Comparison of ENCODE assay signal across 8 cellular contexts in genomic region chr11:6684068-6684467, GRCh38. TPM values are rescaled to one million over a fixed set of nuclear protein-coding genes. Genes with fewer than 3 reads are reported as not detected.
DNase-seq lines count a peak whose midpoint lies in the region; ATAC-seq and TF ChIP-seq lines count a peak whose summit lies in the region.
"Not testable (repeated sequence)": the region's sequence is repeated elsewhere in the genome, so short reads cannot be mapped to it uniquely, and the experiment has no call there.

No MANE protein-coding gene starts in this region.

- H3K36me3 Mint-ChIP-seq in activated CD4-positive, alpha-beta T cell treated with anti-CD3 and anti-CD28 coated beads, Interleukin-2, amount 10 ng/mL, durations not matched to agents 24 days and 14 days (ENCODE audit: low read depth) = peaks cover 34% of the 10 kb centered on the region
- H3K36me3 Mint-ChIP-seq in brain = peaks cover 30% of the 10 kb centered on the region
- H3K36me3 Mint-ChIP-seq in glutamatergic neuron (ENCODE audit: unreplicated experiment) = not testable (repeated sequence)

- not testable (repeated sequence) for TF ChIP-seq POLR2A in NB4 (IDR thresholded peaks at IDR 0.05; ENCODE audit: extremely low read depth, insufficient read length); sigmoid colon (IDR thresholded peaks at IDR 0.05)

- not testable (repeated sequence) for H3K9me3 Mint-ChIP-seq in activated CD4-positive, alpha-beta T cell treated with anti-CD3 and anti-CD28 coated beads, Interleukin-2, amount 10 ng/mL, durations not matched to agents 24 days and 14 days; brain; glutamatergic neuron (ENCODE audit: unreplicated experiment)

- H3K9me2 ChIP-seq in DOHH2 (replicated peaks; ENCODE audit: control insufficient read depth, low read length) = not testable (repeated sequence)

- peak overlapping the region; percentile 94 for H3K4me2 ChIP-seq in DOHH2 (ENCODE audit: low read length)

- DNase-seq in NB4 (ENCODE audit: low read depth) = peak; percentile 14
- DNase-seq in activated CD4-positive, alpha-beta T cell treated with anti-CD3 and anti-CD28 coated beads, Interleukin-2, amount 10 ng/mL, durations not matched to agents 24 days and 14 days = peak; percentile 58
- not testable (repeated sequence) for DNase-seq in glutamatergic neuron, sigmoid colon, upper lobe of right lung

- not testable (repeated sequence) for ATAC-seq in upper lobe of right lung

- not testable (repeated sequence) for H3K27me3 ChIP-seq in DOHH2 (ENCODE audit: control insufficient read depth, low read length); mucosa of stomach (ENCODE audit: control insufficient read depth, insufficient read depth, low read length); sigmoid colon; upper lobe of right lung

- H3K9me3 ChIP-seq in DOHH2 (ENCODE audit: control insufficient read depth, insufficient read depth, low read length); mucosa of stomach (ENCODE audit: control insufficient read depth, low read length); sigmoid colon; upper lobe of right lung: not testable (repeated sequence)

- peaks cover 39% of the 10 kb centered on the region for H3K36me3 ChIP-seq in DOHH2 (ENCODE audit: control insufficient read depth, low read length)
- not testable (repeated sequence) for H3K36me3 ChIP-seq in mucosa of stomach (ENCODE audit: control insufficient read depth, insufficient read depth, low read length)
- peaks cover 0 to 17% (median 3%) of the 10 kb centered on the region in 4 donors for H3K36me3 ChIP-seq in sigmoid colon
- H3K36me3 ChIP-seq in upper lobe of right lung = peaks cover 13% of the 10 kb centered on the region

- H4K20me1 ChIP-seq in DOHH2 (ENCODE audit: control insufficient read depth, insufficient read depth, low read depth, low read length) = peaks cover 15% of the 10 kb centered on the region; the same call in 1 of the 2 replicates

- not testable (repeated sequence) for TF ChIP-seq EP300 in sigmoid colon (IDR thresholded peaks at IDR 0.05)

- peak overlapping the region; percentile 57 for H3K27ac Mint-ChIP-seq in activated CD4-positive, alpha-beta T cell treated with anti-CD3 and anti-CD28 coated beads, Interleukin-2, amount 10 ng/mL, durations not matched to agents 24 days and 14 days
- H3K27ac Mint-ChIP-seq in brain (peak overlapping the region; percentile 95 to 100 (median 98)), glutamatergic neuron (ENCODE audit: unreplicated experiment) (peak overlapping the region; percentile 65)

- H3K27ac ChIP-seq in DOHH2 (ENCODE audit: low read depth, low read length) (peak overlapping the region; percentile 65; the same call in 1 of the 2 replicates), sigmoid colon (peak overlapping the region; percentile 84 to 95 (median 90)), upper lobe of right lung (peak overlapping the region; percentile 88)

- not testable (repeated sequence) for H3K27me3 Mint-ChIP-seq in activated CD4-positive, alpha-beta T cell treated with anti-CD3 and anti-CD28 coated beads, Interleukin-2, amount 10 ng/mL, durations not matched to agents 24 days and 14 days; glutamatergic neuron (ENCODE audit: unreplicated experiment)
- H3K27me3 Mint-ChIP-seq in brain = peaks cover 33% of the 10 kb centered on the region

- H3K4me1 Mint-ChIP-seq in activated CD4-positive, alpha-beta T cell treated with anti-CD3 and anti-CD28 coated beads, Interleukin-2, amount 10 ng/mL, durations not matched to agents 24 days and 14 days = peaks cover 25% of the 10 kb centered on the region
- peaks cover 45% of the 10 kb centered on the region for H3K4me1 Mint-ChIP-seq in brain
- not testable (repeated sequence) for H3K4me1 Mint-ChIP-seq in glutamatergic neuron (ENCODE audit: low read depth, unreplicated experiment)

- not testable (repeated sequence) for TF ChIP-seq CTCF in DOHH2 (IDR thresholded peaks at IDR 0.05; ENCODE audit: low read depth, low read length, poor library complexity, severe bottlenecking); NB4 (IDR thresholded peaks at IDR 0.05; ENCODE audit: low read depth, low read length); brain (conservative IDR thresholded peaks at IDR 0.05); glutamatergic neuron (IDR thresholded peaks at IDR 0.05; ENCODE audit: partially characterized antibody, unreplicated experiment); sigmoid colon (IDR thresholded peaks at IDR 0.05); upper lobe of right lung (IDR thresholded peaks at IDR 0.05)

- H3K4me3 ChIP-seq in DOHH2 (ENCODE audit: low read length) (peak overlapping the region; percentile 100), NB4 (ENCODE audit: low read depth, low read length) (peak overlapping the region; percentile 70), sigmoid colon (peak overlapping the region in 1 of 4 donors; percentile 92), upper lobe of right lung (peak overlapping the region; percentile 96)
- not testable (repeated sequence) for H3K4me3 ChIP-seq in mucosa of stomach (ENCODE audit: low read length)

- intact Hi-C loops in activated CD4-positive, alpha-beta T cell treated with anti-CD3 and anti-CD28 coated beads, Interleukin-2, amount 10 ng/mL, durations not matched to agents 24 days and 14 days (cut with micrococcal nuclease) = loop anchor here (5.0 kb wide), 2 partner anchors 282 to 362 kb away; partner anchors contain the start of gene CAVIN3
- intact Hi-C loops in sigmoid colon (cut with DNase I) = loop anchor here (5.0 to 10.0 kb wide), 3 partner anchors 67 to 449 kb away; partner anchors contain the start of genes CNGA4, FHIP1B, ILK and RRP8
- intact Hi-C loops in upper lobe of right lung (cut with DNase I) = loop anchor here (5.0 kb wide), 1 partner anchor 77 kb away; no protein-coding TSS in a partner anchor

- H3K4me1 ChIP-seq in DOHH2 (ENCODE audit: control insufficient read depth, low read length) (peaks cover 19% of the 10 kb centered on the region), sigmoid colon (peaks cover 0 to 24% (median 21%) of the 10 kb centered on the region in 4 donors), upper lobe of right lung (peaks cover 12% of the 10 kb centered on the region)
- not testable (repeated sequence) for H3K4me1 ChIP-seq in mucosa of stomach (ENCODE audit: control insufficient read depth, insufficient read depth, low read length)

- H3K9ac ChIP-seq in mucosa of stomach (ENCODE audit: low read length) = peak overlapping the region; percentile 82

- H3K79me2 ChIP-seq in DOHH2 (ENCODE audit: control insufficient read depth, low read length) = peaks cover 31% of the 10 kb centered on the region

- WGBS in sigmoid colon, 2 donors = 89 to 91% methylated on average over 14 of the region's 14 CpGs

- peak overlapping the region; percentile 86 for H3K4me3 Mint-ChIP-seq in activated CD4-positive, alpha-beta T cell treated with anti-CD3 and anti-CD28 coated beads, Interleukin-2, amount 10 ng/mL, durations not matched to agents 24 days and 14 days
- H3K4me3 Mint-ChIP-seq in brain (peak overlapping the region; percentile 99 to 100 (median 99)), glutamatergic neuron (ENCODE audit: unreplicated experiment) (peak overlapping the region; percentile 79)

- peaks cover 19% of the 10 kb centered on the region for H3F3A ChIP-seq in DOHH2 (ENCODE audit: control insufficient read depth, insufficient read depth)

RNA-seq across cellular contexts. Expression of gene MRPL17, which starts 0.9 kb away (rescaled TPM):
- 135 and 146 TPM in 2 replicates for total RNA-seq in activated CD4-positive, alpha-beta T cell treated with anti-CD3 and anti-CD28 coated beads, Interleukin-2, amount 10 ng/mL, durations not matched to agents 24 days and 14 days
- polyA plus RNA-seq in brain (ENCODE audit: insufficient read depth, low read depth, low replicate concordance) = 37.5 TPM
- total RNA-seq in glutamatergic neuron (ENCODE audit: unreplicated experiment) = 23.3 TPM
- 10 to 100 TPM; 18.3 to 97.5 (median 20.1) TPM for total RNA-seq in sigmoid colon
- 10 to 100 TPM; 23.4 to 51.1 (median 28.9) TPM for polyA plus RNA-seq in sigmoid colon
- 35.1 TPM for total RNA-seq in upper lobe of right lung

RNA-seq across cellular contexts. Expression of gene DCHS1, which starts 28.5 kb away (rescaled TPM):
- 0.35 and 0.36 TPM in 2 replicates for total RNA-seq in activated CD4-positive, alpha-beta T cell treated with anti-CD3 and anti-CD28 coated beads, Interleukin-2, amount 10 ng/mL, durations not matched to agents 24 days and 14 days
- polyA plus RNA-seq in brain (ENCODE audit: insufficient read depth, low read depth, low replicate concordance) (23.4 TPM), sigmoid colon (1 to 10 TPM in 1 of 3 donors, under 1 TPM in 2; under 0.01 to 6.3 (median 0.46) TPM)
- total RNA-seq in glutamatergic neuron (ENCODE audit: unreplicated experiment) (91.5 TPM), sigmoid colon (10 to 100 TPM; 21.7 to 57.1 (median 32.2) TPM), upper lobe of right lung (28.0 TPM)

Comparison
In these comparisons a context has a peak if more than half of its experiments do, and no peak if none do; other contexts are left out.
1. RNA of gene DCHS1, which starts 28.5 kb away (total RNA-seq): 91.5 TPM in glutamatergic neuron (single experiment), 21.7 to 57.1 TPM in sigmoid colon and 28.0 TPM in upper lobe of right lung (single experiment); 0.35 to 0.36 TPM in activated CD4-positive, alpha-beta T cell treated with anti-CD3 and anti-CD28 coated beads, Interleukin-2, amount 10 ng/mL, durations not matched to agents 24 days and 14 days; every median in the first group is over 10 times any median in the second.
2. Peak in every context shown above with its lines, with median percentiles within 50 percentile points of each other: H3K27ac ChIP-seq, H3K27ac Mint-ChIP-seq and H3K4me3 Mint-ChIP-seq.